8 cellular contexts compared by ENCODE assay signal in genomic region chr2:74206180-74206688, GRCh38. TPM values are rescaled to one million over a fixed set of nuclear protein-coding genes. Genes with fewer than 3 reads are reported as not detected.
DNase-seq lines count a peak whose midpoint lies in the region; ATAC-seq and TF ChIP-seq lines count a peak whose summit lies in the region.

No MANE protein-coding gene starts in this region.

- peak overlapping the region; percentile 94 for H3K27ac Mint-ChIP-seq in activated CD4-positive, alpha-beta T cell treated with anti-CD3 and anti-CD28 coated beads, Interleukin-2, amount 10 ng/mL, durations not matched to agents 7 days and 5 days

- H3K79me2 ChIP-seq in smooth muscle cell (ENCODE audit: low read depth), result peaks cover 95% of the 10 kb centered on the region

- H3K27me3 ChIP-seq in smooth muscle cell (ENCODE audit: low read depth), result no peaks in the 10 kb centered on the region

- H3K4me1 Mint-ChIP-seq in activated CD4-positive, alpha-beta T cell treated with anti-CD3 and anti-CD28 coated beads, Interleukin-2, amount 10 ng/mL, durations not matched to agents 7 days and 5 days, result peaks cover 73% of the 10 kb centered on the region

- H3K4me3 Mint-ChIP-seq in activated CD4-positive, alpha-beta T cell treated with anti-CD3 and anti-CD28 coated beads, Interleukin-2, amount 10 ng/mL, durations not matched to agents 7 days and 5 days, result peak overlapping the region; percentile 64

- peaks cover 9% of the 10 kb centered on the region for H3F3A ChIP-seq in smooth muscle cell (ENCODE audit: low read depth)

- no peak overlapping the region for H2AFZ ChIP-seq in smooth muscle cell (ENCODE audit: low read depth)

- peak overlapping the region; percentile 45 for H3K27ac ChIP-seq in smooth muscle cell (ENCODE audit: low read depth)

- H3K9me3 ChIP-seq in smooth muscle cell (replicated peaks; ENCODE audit: low read depth), result no peaks in the 10 kb centered on the region

- H3K9ac ChIP-seq in smooth muscle cell (ENCODE audit: low read depth), result no peak overlapping the region

- POLR2A ChIA-PET in activated CD4-positive, alpha-beta T cell treated with anti-CD3 and anti-CD28 coated beads, Interleukin-2, amount 10 ng/mL, durations not matched to agents 7 days and 5 days (lab: Charles Lee), result interaction anchor here (0.6 to 0.9 kb wide), 2 partner anchors 28 to 339 kb away, joined by 3 read pairs; partner anchors contain the start of gene MOB1A

- H3K4me1 ChIP-seq in smooth muscle cell (ENCODE audit: low read depth), result peaks cover 7% of the 10 kb centered on the region

- peak; percentile 40 for DNase-seq in AG20443 (ENCODE audit: low spot score)
- DNase-seq in activated CD4-positive, alpha-beta T cell treated with anti-CD3 and anti-CD28 coated beads, Interleukin-2, amount 10 ng/mL, durations not matched to agents 7 days and 5 days, result peak; percentile 50
- DNase-seq in fibroblast of peridontal ligament (ENCODE audit: extremely low read depth), result peak; percentile 51
- DNase-seq in smooth muscle cell (lab: John Stamatoyannopoulos, UW; ENCODE audit: unreplicated experiment), result no peak
- DNase-seq in HT-29 (ENCODE audit: low spot score), result no peak
- DNase-seq in superior temporal gyrus (ENCODE audit: extremely low spot score), result no peak

- no peaks in the 10 kb centered on the region for H3K9me3 Mint-ChIP-seq in activated CD4-positive, alpha-beta T cell treated with anti-CD3 and anti-CD28 coated beads, Interleukin-2, amount 10 ng/mL, durations not matched to agents 7 days and 5 days

- no peaks in the 10 kb centered on the region for H3K27me3 Mint-ChIP-seq in activated CD4-positive, alpha-beta T cell treated with anti-CD3 and anti-CD28 coated beads, Interleukin-2, amount 10 ng/mL, durations not matched to agents 7 days and 5 days

- no peaks in the 10 kb centered on the region for H3K36me3 ChIP-seq in smooth muscle cell (ENCODE audit: low read depth)

- no peak overlapping the region for H3K4me3 ChIP-seq in smooth muscle cell

- WGBS in smooth muscle cell (ENCODE audit: low lambda C conversion rate), result 30% methylated on average over 6 of the region's 6 CpGs

- H3K36me3 Mint-ChIP-seq in activated CD4-positive, alpha-beta T cell treated with anti-CD3 and anti-CD28 coated beads, Interleukin-2, amount 10 ng/mL, durations not matched to agents 7 days and 5 days (ENCODE audit: low read depth), result peaks cover 77% of the 10 kb centered on the region

- no peak for TF ChIP-seq CTCF in smooth muscle cell (IDR thresholded peaks at IDR 0.05; ENCODE audit: borderline replicate concordance, insufficient read depth, poor library complexity, severe bottlenecking)

- CTCF ChIA-PET in activated CD4-positive, alpha-beta T cell treated with anti-CD3 and anti-CD28 coated beads, Interleukin-2, amount 10 ng/mL, durations not matched to agents 7 days and 5 days (lab: Charles Lee), result interaction anchor here (0.9 to 2.6 kb wide), 7 partner anchors 10 to 185 kb away, joined by 3 to 26 read pairs (median 8); partner anchors contain the start of gene MOB1A

- ATAC-seq in GM19351 (IDR thresholded peaks at IDR 0.05; ENCODE audit: unreplicated experiment) (peak; percentile 87), HG03442 (IDR thresholded peaks at IDR 0.05; ENCODE audit: unreplicated experiment) (peak; percentile 78)

- peak overlapping the region; percentile 26 for H3K4me2 ChIP-seq in smooth muscle cell

- peaks cover 96% of the 10 kb centered on the region for H4K20me1 ChIP-seq in smooth muscle cell (ENCODE audit: low read depth)

RNA-seq across cellular contexts. Expression of gene MTHFD2, which starts 7.8 kb away (rescaled TPM):
- total RNA-seq in activated CD4-positive, alpha-beta T cell treated with anti-CD3 and anti-CD28 coated beads, Interleukin-2, amount 10 ng/mL, durations not matched to agents 7 days and 5 days, result 100 to 1,000 TPM; 129 to 130 TPM
- 136 and 159 TPM in 2 replicates for total RNA-seq in smooth muscle cell
- polyA plus RNA-seq in smooth muscle cell, result 63.6 and 74.2 TPM in 2 replicates
- 180 TPM in 2 replicates for total RNA-seq in HT-29 (2014; rRNA removed; shearing (Covaris generic))

RNA-seq across cellular contexts. Expression of gene MOB1A, which starts 27.6 kb away (rescaled TPM):
- 100 to 1,000 TPM; 163 to 165 TPM for total RNA-seq in activated CD4-positive, alpha-beta T cell treated with anti-CD3 and anti-CD28 coated beads, Interleukin-2, amount 10 ng/mL, durations not matched to agents 7 days and 5 days
- 98.1 and 140 TPM in 2 replicates for total RNA-seq in smooth muscle cell
- polyA plus RNA-seq in smooth muscle cell, result 41.5 and 45.2 TPM in 2 replicates
- 31.4 and 38.9 TPM in 2 replicates for total RNA-seq in HT-29 (2014; rRNA removed; shearing (Covaris generic))

RNA-seq across cellular contexts. Expression of gene BOLA3, which starts 58.5 kb away (rescaled TPM):
- total RNA-seq in activated CD4-positive, alpha-beta T cell treated with anti-CD3 and anti-CD28 coated beads, Interleukin-2, amount 10 ng/mL, durations not matched to agents 7 days and 5 days, result 10 to 100 TPM; 53.3 to 63.2 TPM
- 87.5 and 99.7 TPM in 2 replicates for total RNA-seq in smooth muscle cell
- 93.8 and 100 TPM in 2 replicates for polyA plus RNA-seq in smooth muscle cell
- 24.6 and 31.9 TPM in 2 replicates for total RNA-seq in HT-29 (2014; rRNA removed; shearing (Covaris generic))

Comparison
In these comparisons a context has a peak if more than half of its experiments do, and no peak if none do; other contexts are left out.
1. DNase-seq: peak in AG20443 (single experiment), activated CD4-positive, alpha-beta T cell treated with anti-CD3 and anti-CD28 coated beads, Interleukin-2, amount 10 ng/mL, durations not matched to agents 7 days and 5 days (single experiment) and fibroblast of peridontal ligament (single experiment); none in smooth muscle cell (single experiment), HT-29 (single experiment) and superior temporal gyrus (single experiment).